8 cellular contexts compared by ENCODE assay signal in the genomic region with DNA sequence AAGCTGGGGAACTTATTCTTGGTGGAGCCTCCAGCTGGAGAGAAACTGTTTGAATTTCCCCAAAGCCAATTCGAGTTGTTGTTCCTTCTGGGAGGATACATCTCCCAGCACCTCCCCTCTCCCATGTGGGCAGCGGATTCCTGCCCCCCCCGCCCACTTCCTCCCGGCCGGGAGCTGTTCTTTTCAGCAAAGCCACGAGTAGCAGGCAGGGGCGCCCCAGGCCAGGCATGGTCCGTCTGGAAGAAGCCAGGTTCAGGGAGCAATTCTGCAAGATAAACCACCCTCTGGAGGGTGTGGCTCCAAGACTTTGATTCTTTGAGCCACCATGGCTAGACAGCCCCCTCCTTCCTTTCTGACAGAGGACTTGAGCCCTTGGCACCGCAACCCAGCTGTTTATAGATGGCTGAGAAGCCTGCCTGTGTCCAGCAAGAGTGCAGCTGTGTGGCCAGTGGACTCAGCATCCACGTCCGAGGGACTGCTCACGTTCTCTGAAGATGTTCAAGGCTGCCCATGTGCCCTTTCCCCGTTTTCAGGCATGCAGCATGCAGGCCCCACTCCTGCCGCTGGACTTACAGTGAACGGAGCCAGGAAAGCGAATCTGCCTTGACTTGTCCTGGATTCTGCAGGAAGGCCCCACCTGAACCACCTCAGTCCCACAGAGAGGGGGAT.
DNase-seq lines count a peak whose midpoint lies in the region; TF ChIP-seq lines count a peak whose summit lies in the region.

No MANE protein-coding gene starts in this region.

- H3K9me3 ChIP-seq in WERI-Rb-1 (ENCODE audit: severe bottlenecking): no peaks in the 10 kb centered on the region

- in situ Hi-C loops in G401 (cut with HindIII; ENCODE audit: low sequenced_read_pairs): no loop called here

- H3K36me3 ChIP-seq in WERI-Rb-1: no peaks in the 10 kb centered on the region

- peak overlapping the region; percentile 57 for H3K4me3 ChIP-seq in WERI-Rb-1 (ENCODE audit: low read depth, low read length)

- peak; percentile 61 for TF ChIP-seq CTCF in WERI-Rb-1 (IDR thresholded peaks at IDR 0.05; ENCODE audit: low read depth, low read length)

- H3K27me3 ChIP-seq in WERI-Rb-1 (ENCODE audit: insufficient read depth, low read depth, severe bottlenecking): no peaks in the 10 kb centered on the region

- intact Hi-C loops in head of caudate nucleus (cut with DNase I): no loop called here

- peak overlapping the region; percentile 90 for H3K27ac ChIP-seq in WERI-Rb-1

- DNase-seq in CD1c-positive myeloid dendritic cell (ENCODE audit: extremely low spot score) (peak; percentile 52), WERI-Rb-1 (peak; percentile 92), head of caudate nucleus (peak in 22 of 42 donors; percentile 19 to 63 (median 31)), putamen (ENCODE audit: low spot score) (peak; percentile 9), NCI-H1105 treated with DMSO at 0.1 percent for 48 hours (lab: John Stamatoyannopoulos, UW) (no peak), G401 (ENCODE audit: low spot score) (no peak), LoVo (ENCODE audit: low spot score) (no peak), DMS53 treated with DMSO at 0.1 percent for 48 hours (lab: John Stamatoyannopoulos, UW; ENCODE audit: unreplicated experiment) (no peak)

Comparison
In these comparisons a context has a peak if more than half of its experiments do, and no peak if none do; other contexts are left out.
1. DNase-seq: peak in CD1c-positive myeloid dendritic cell (single experiment), WERI-Rb-1 (single experiment), head of caudate nucleus (22 of 42) and putamen (single experiment); none in NCI-H1105 treated with DMSO at 0.1 percent for 48 hours (single experiment), G401 (single experiment), LoVo (single experiment) and DMS53 treated with DMSO at 0.1 percent for 48 hours (single experiment).